In genomic region chr17:31092475-31093064, GRCh38 we compare ENCODE assay signal across 2 cellular contexts.
A peak's percentile ranks its signal among the peaks of the same experiment; 100 is the strongest.
TF ChIP-seq lines count a peak whose summit lies in the region.

No MANE protein-coding gene starts in this region.

TF ChIP-seq in HEK293, 187 proteins besides CTCF, POLR2A, EP300 and RAD21:
- no peak for TF ChIP-seq ZNF26 (tag by site-specific recombination; IDR thresholded peaks at IDR 0.05)
- TF ChIP-seq GFI1B (tag by site-specific recombination; IDR thresholded peaks at IDR 0.05), result no peak
- peak; percentile 39; the same call in 1 of the 2 replicates for TF ChIP-seq ZNF335 (tag by site-specific recombination; conservative IDR thresholded peaks at IDR 0.05)

TF ChIP-seq in HEK293T, 16 proteins besides CTCF, POLR2A, EP300 and RAD21 (continued from another document):
- no peak for TF ChIP-seq FOXM1 (IDR thresholded peaks at IDR 0.05; ENCODE audit: borderline replicate concordance)
- no peak for TF ChIP-seq PKNOX1 (IDR thresholded peaks at IDR 0.05)
- no peak for TF ChIP-seq L3MBTL2 (conservative IDR thresholded peaks at IDR 0.05)
